In genomic region chr12:86349196-86349595, GRCh38 we compare ENCODE assay signal across 24 cellular contexts.
DNase-seq lines count a peak whose midpoint lies in the region; ATAC-seq, FAIRE-seq and TF ChIP-seq lines count a peak whose summit lies in the region.
"Had no signal": no experiment of that assay in that cellular context is flagged by ENCODE, and none has a peak within 500 bp of the region (broad histone marks: within the 10 kb centered on the region; RNA-seq: fewer than 3 reads in every experiment).

No MANE protein-coding gene starts in this region.

- no peaks in the 10 kb centered on the region for H3K4me1 ChIP-seq in GM23338 (ENCODE audit: insufficient read depth)
- H3K4me1 ChIP-seq in endothelial cell of umbilical vein (ENCODE audit: control insufficient read depth, extremely low read depth, insufficient read depth, low read length): no peaks in the 10 kb centered on the region
- H3K4me1 ChIP-seq in left lung: no peaks in the 10 kb centered on the region
- H3K4me1 ChIP-seq: heart left ventricle, transverse colon had no signal

- H3K27me3 ChIP-seq in GM23338 (ENCODE audit: insufficient read depth) (no peaks in the 10 kb centered on the region), endothelial cell of umbilical vein (ENCODE audit: control insufficient read depth in 2 of 2, insufficient read depth in 2 of 2, low read length in 2 of 2) (no peaks in the 10 kb centered on the region), left lung (no peaks in the 10 kb centered on the region)
- H3K27me3 ChIP-seq: heart left ventricle, transverse colon had no signal

- no peaks in the 10 kb centered on the region; the same call in 1 of the 3 replicates for H3K9me3 Mint-ChIP-seq in GM23338
- H3K9me3 Mint-ChIP-seq: dendritic cell treated with granulocyte-macrophage colony-stimulating factor and Interleukin-4, amounts not matched to agents 40 ng/mL and 50 ng/mL, for 4 days had no signal

- peaks cover 2% of the 10 kb centered on the region for H3K9me1 ChIP-seq in endothelial cell of umbilical vein (replicated peaks; ENCODE audit: control insufficient read depth, extremely low read depth, insufficient read depth, low read length)

- no peak for TF ChIP-seq CTCF in D721Med (IDR thresholded peaks at IDR 0.05; ENCODE audit: insufficient read depth, missing control alignments)
- TF ChIP-seq CTCF in GM23338 (conservative IDR thresholded peaks at IDR 0.05; ENCODE audit: low read depth in 2 of 2): no peak
- TF ChIP-seq CTCF in endothelial cell of umbilical vein (IDR thresholded peaks at IDR 0.05; ENCODE audit: extremely low read depth in 1 of 2, insufficient read depth in 1 of 2, low read depth in 1 of 2, low read length in 2 of 2): no peak
- TF ChIP-seq CTCF in left lung (IDR thresholded peaks at IDR 0.05): no peak

- H3K4me3 Mint-ChIP-seq in GM23338 (no peak overlapping the region), T-helper 17 cell (no peak overlapping the region)
- H3K4me3 Mint-ChIP-seq: activated CD8-positive, alpha-beta T cell treated with anti-CD3 and anti-CD28 coated beads, Interleukin-2, amount 10 ng/mL, durations not matched to agents 7 days and 5 days; CD8-positive, alpha-beta T cell; dendritic cell treated with granulocyte-macrophage colony-stimulating factor and Interleukin-4, amounts not matched to agents 40 ng/mL and 50 ng/mL, for 4 days; IgD-negative memory B cell; naive thymus-derived CD8-positive, alpha-beta T cell; stimulated activated naive CD8-positive, alpha-beta T cell treated with anti-CD3 and anti-CD28 coated beads, Interleukin-15, Interleukin-2, amounts not matched to agents 100 ng/mL and 50 ng/mL, for 24 hours had no signal

- intact Hi-C loops in endothelial cell of umbilical vein (cut with micrococcal nuclease) (no loop called here), left lung (cut with DNase I) (no loop called here)

- BruUV-seq in endothelial cell of umbilical vein (replicated peaks; lab: Mats Ljungman, UMichigan): no TSS peak

- H3K27ac Mint-ChIP-seq in GM23338 (no peak overlapping the region), T-helper 17 cell (no peak overlapping the region)
- H3K27ac Mint-ChIP-seq: activated CD8-positive, alpha-beta T cell treated with anti-CD3 and anti-CD28 coated beads, Interleukin-2, amount 10 ng/mL, durations not matched to agents 7 days and 5 days; CD8-positive, alpha-beta T cell; dendritic cell treated with granulocyte-macrophage colony-stimulating factor and Interleukin-4, amounts not matched to agents 40 ng/mL and 50 ng/mL, for 4 days; IgD-negative memory B cell; naive thymus-derived CD8-positive, alpha-beta T cell; stimulated activated naive CD8-positive, alpha-beta T cell treated with anti-CD3 and anti-CD28 coated beads, Interleukin-15, Interleukin-2, amounts not matched to agents 100 ng/mL and 50 ng/mL, for 24 hours had no signal

- H3K9me2 ChIP-seq in GM23338 (ENCODE audit: insufficient read depth): no peaks in the 10 kb centered on the region

- H3K9ac ChIP-seq in endothelial cell of umbilical vein (replicated peaks; ENCODE audit: extremely low read depth, insufficient read depth, low read length): no peak overlapping the region

- no peak for DNase-seq in D721Med (ENCODE audit: insufficient read length, low spot score)
- DNase-seq in GM23338 (ENCODE audit: low spot score): no peak
- peak; percentile 80 to 92 for DNase-seq in NCI-H524 (lab: John Stamatoyannopoulos, UW)
- no peak for DNase-seq in endothelial cell of umbilical vein (ENCODE audit: low read depth, low spot score)
- no peak for DNase-seq in left lung
- DNase-seq in T-helper 17 cell: no peak
- no peak for DNase-seq in epidermal melanocyte (ENCODE audit: insufficient read length, low spot score)
- DNase-seq: activated CD4-positive, alpha-beta T cell treated with anti-CD3 and anti-CD28 coated beads for 1 hour; activated CD8-positive, alpha-beta T cell treated with anti-CD3 and anti-CD28 coated beads, Interleukin-2, amount 10 ng/mL, durations not matched to agents 7 days and 5 days; activated gamma-delta T cell treated with Interleukin-2 at 50 U/mL for 16 hours; CD8-positive, alpha-beta T cell; heart left ventricle; MM.1S; naive thymus-derived CD8-positive, alpha-beta T cell; NCI-H187; NCI-H510A treated with DMSO at 0.1 percent for 48 hours; Right ventricle myocardium superior; stimulated activated CD4-positive, alpha-beta T cell treated with anti-CD3 and anti-CD28 coated beads, Interleukin-12 subunit alpha, Interleukin-12 subunit beta, amount 100 ng/mL, for 4 hours; transverse colon had no signal

- no peak for TF ChIP-seq POLR2A in endothelial cell of umbilical vein (IDR thresholded peaks at IDR 0.05; ENCODE audit: low read depth, low read length)

- H3K36me3 Mint-ChIP-seq in GM23338 (ENCODE audit: low read depth): no peaks in the 10 kb centered on the region
- H3K36me3 Mint-ChIP-seq in T-helper 17 cell (ENCODE audit: low read depth): no peaks in the 10 kb centered on the region
- H3K36me3 Mint-ChIP-seq: CD8-positive, alpha-beta T cell; IgD-negative memory B cell; naive thymus-derived CD8-positive, alpha-beta T cell had no signal

- POLR2A ChIA-PET in endothelial cell of umbilical vein (lab: Charles Lee): no interaction called here

- H3K4me1 Mint-ChIP-seq in GM23338 (peaks cover 3% of the 10 kb centered on the region; the same call in 2 of the 3 replicates), T-helper 17 cell (no peaks in the 10 kb centered on the region)
- H3K4me1 Mint-ChIP-seq: IgD-negative memory B cell; naive thymus-derived CD8-positive, alpha-beta T cell had no signal

- no peaks in the 10 kb centered on the region for H3F3A ChIP-seq in GM23338 (replicated peaks; ENCODE audit: low read depth)

- FAIRE-seq in D721Med (lab: Jason Lieb, UNC) (peak; percentile 16), endothelial cell of umbilical vein (lab: Jason Lieb, UNC) (no peak)
- FAIRE-seq: TTC549 had no signal

- no peaks in the 10 kb centered on the region for H3K9me3 ChIP-seq in endothelial cell of umbilical vein (replicated peaks; ENCODE audit: control insufficient read depth, insufficient read depth, low read length)
- no peaks in the 10 kb centered on the region for H3K9me3 ChIP-seq in left lung
- no peaks in the 10 kb centered on the region for H3K9me3 ChIP-seq in T-helper 17 cell (ENCODE audit: control insufficient read depth, low read length, poor library complexity, severe bottlenecking)
- H3K9me3 ChIP-seq: transverse colon had no signal

- H3K36me3 ChIP-seq in GM23338 (ENCODE audit: insufficient read depth) (no peaks in the 10 kb centered on the region), endothelial cell of umbilical vein (ENCODE audit: control insufficient read depth in 2 of 2, extremely low read depth in 1 of 2, insufficient read depth in 2 of 2, low read length in 2 of 2) (no peaks in the 10 kb centered on the region), left lung (no peaks in the 10 kb centered on the region)
- H3K36me3 ChIP-seq: heart left ventricle, transverse colon had no signal

- H3K4me2 ChIP-seq in GM23338 (no peak overlapping the region), endothelial cell of umbilical vein (ENCODE audit: insufficient read depth, low read length) (no peak overlapping the region)

- H4K20me1 ChIP-seq in GM23338 (replicated peaks; ENCODE audit: insufficient read depth): no peaks in the 10 kb centered on the region
- no peaks in the 10 kb centered on the region for H4K20me1 ChIP-seq in endothelial cell of umbilical vein (replicated peaks; ENCODE audit: control insufficient read depth, extremely low read depth, insufficient read depth, low read length)

- CTCF ChIA-PET in endothelial cell of umbilical vein (lab: Charles Lee): interaction anchor here (1.0 to 1.3 kb wide), 2 partner anchors 21 to 565 kb away, joined by 3 to 4 read pairs; no protein-coding TSS in a partner anchor

- H2AFZ ChIP-seq in GM23338 (peak overlapping the region; percentile 20; the same call in 1 of the 2 replicates), endothelial cell of umbilical vein (ENCODE audit: low read depth, low read length) (peak overlapping the region; percentile 39)

- no peak overlapping the region for H3K4me3 ChIP-seq in GM23338
- H3K4me3 ChIP-seq in endothelial cell of umbilical vein (replicated peaks in 1 of 3; ENCODE audit: insufficient read depth in 1 of 3, low read depth in 1 of 3, low read length in 3 of 3): no peak overlapping the region
- H3K4me3 ChIP-seq in left lung: no peak overlapping the region
- H3K4me3 ChIP-seq: heart left ventricle, transverse colon had no signal

- H3K79me2 ChIP-seq in GM23338 (replicated peaks; ENCODE audit: insufficient read depth) (no peaks in the 10 kb centered on the region), endothelial cell of umbilical vein (ENCODE audit: control insufficient read depth, insufficient read depth, low read length) (no peaks in the 10 kb centered on the region)

- dilution Hi-C loops in endothelial cell of umbilical vein (cut with MboI; ENCODE audit: extremely low pct_ligation_motif_present, low sequenced_read_pairs): no loop called here

- ATAC-seq in GM23338: no peak
- no peak for ATAC-seq in left lung
- ATAC-seq in T-helper 17 cell: no peak
- no peak for ATAC-seq in HG02759 (IDR thresholded peaks at IDR 0.05; ENCODE audit: unreplicated experiment)
- ATAC-seq: activated CD8-positive, alpha-beta T cell treated with anti-CD3 and anti-CD28 coated beads, Interleukin-2, amount 10 ng/mL, durations not matched to agents 7 days and 5 days; CD8-positive, alpha-beta T cell; heart left ventricle; naive thymus-derived CD8-positive, alpha-beta T cell had no signal

- H3K27me3 Mint-ChIP-seq in GM23338 (ENCODE audit: insufficient read depth, low read depth, poor library complexity) (no peaks in the 10 kb centered on the region), T-helper 17 cell (no peaks in the 10 kb centered on the region)
- H3K27me3 Mint-ChIP-seq: dendritic cell treated with granulocyte-macrophage colony-stimulating factor and Interleukin-4, amounts not matched to agents 40 ng/mL and 50 ng/mL, for 4 days; IgD-negative memory B cell; naive thymus-derived CD8-positive, alpha-beta T cell; stimulated activated naive CD8-positive, alpha-beta T cell treated with anti-CD3 and anti-CD28 coated beads, Interleukin-15, Interleukin-2, amounts not matched to agents 100 ng/mL and 50 ng/mL, for 24 hours had no signal

- H3K27ac ChIP-seq in GM23338 (ENCODE audit: low read depth): no peak overlapping the region
- H3K27ac ChIP-seq in endothelial cell of umbilical vein (ENCODE audit: insufficient read depth, low read depth, low read length): no peak overlapping the region
- H3K27ac ChIP-seq in left lung: no peak overlapping the region
- H3K27ac ChIP-seq: heart left ventricle, transverse colon had no signal

TF ChIP-seq in endothelial cell of umbilical vein, 7 proteins besides CTCF, POLR2A, EP300 and RAD21 (continues in another document):
- no peak for TF ChIP-seq POLR2AphosphoS5 (IDR thresholded peaks at IDR 0.05; ENCODE audit: insufficient read depth, low read depth, low read length)
- TF ChIP-seq GATA2 (IDR thresholded peaks at IDR 0.05; ENCODE audit: insufficient read depth, insufficient read length, low read depth, low read length): no peak
- TF ChIP-seq MYC (IDR thresholded peaks at IDR 0.05; ENCODE audit: low read depth, low read length): no peak
- no peak for TF ChIP-seq JUN (IDR thresholded peaks at IDR 0.05; ENCODE audit: borderline replicate concordance, insufficient read depth, insufficient read length, low read depth)

Comparison
In these comparisons a context has a peak if more than half of its experiments do, and no peak if none do; other contexts are left out.
1. DNase-seq: peak in NCI-H524 (2 of 2); none in D721Med (single experiment), GM23338 (single experiment), endothelial cell of umbilical vein (single experiment), left lung (0 of 2), T-helper 17 cell (0 of 3) and epidermal melanocyte (single experiment).